Comparison of ENCODE assay signal across 8 cellular contexts in genomic region chr1:244862354-244862698, GRCh38. TPM values are rescaled to one million over a fixed set of nuclear protein-coding genes. Genes with fewer than 3 reads are reported as not detected.
DNase-seq lines count a peak whose midpoint lies in the region; ATAC-seq and TF ChIP-seq lines count a peak whose summit lies in the region.

No MANE protein-coding gene starts in this region.

- H3K36me3 ChIP-seq in HUES6 (ENCODE audit: control insufficient read depth, insufficient read depth, low read length) (peaks cover 63% of the 10 kb centered on the region), right lobe of liver (peaks cover 0 to 38% (median 27%) of the 10 kb centered on the region in 4 donors)

- peaks cover 33% of the 10 kb centered on the region for H3K4me1 Mint-ChIP-seq in type B pancreatic cell (ENCODE audit: unreplicated experiment)

- H3K4me1 ChIP-seq in HUES6 (ENCODE audit: control insufficient read depth, insufficient read depth, low read length): peaks cover 20% of the 10 kb centered on the region
- H3K4me1 ChIP-seq in right lobe of liver: peaks cover 0 to 35% (median 10%) of the 10 kb centered on the region in 4 donors

- peak overlapping the region; percentile 85 for H3K9ac ChIP-seq in HUES6 (ENCODE audit: low read length)

- H3K9me3 Mint-ChIP-seq in type B pancreatic cell: no peaks in the 10 kb centered on the region

- peak overlapping the region; percentile 90 for H3K4me3 Mint-ChIP-seq in type B pancreatic cell

- H3K9me3 ChIP-seq in HUES6 (ENCODE audit: control insufficient read depth, insufficient read depth, low read depth, low read length) (no peaks in the 10 kb centered on the region), right lobe of liver (no peaks in the 10 kb centered on the region)

- H3K4me3 ChIP-seq in AG09309 (ENCODE audit: control insufficient read depth, low read depth, low read length) (peak overlapping the region; percentile 93), HUES6 (ENCODE audit: low read depth, low read length) (peak overlapping the region; percentile 98), right lobe of liver (peak overlapping the region; percentile 80 to 90 (median 87))

- TF ChIP-seq POLR2A in right lobe of liver (IDR thresholded peaks at IDR 0.05): no peak

- no peak for DNase-seq in AG09309 (ENCODE audit: low read depth)
- DNase-seq in right lobe of liver: no peak
- DNase-seq in type B pancreatic cell (ENCODE audit: extremely low spot score, unreplicated experiment): no peak
- DNase-seq in OCI-M2 (lab: John Stamatoyannopoulos, UW; ENCODE audit: unreplicated experiment): no peak
- no peak for DNase-seq in NCI-H2196 treated with DMSO at 0.1 percent for 48 hours (lab: John Stamatoyannopoulos, UW; ENCODE audit: unreplicated experiment)

- intact Hi-C loops in right lobe of liver (cut with DNase I): no loop called here

- no peak for TF ChIP-seq CTCF in AG09309 (IDR thresholded peaks at IDR 0.05; ENCODE audit: control insufficient read depth, insufficient read depth, low read depth, low read length, missing control alignments)
- TF ChIP-seq CTCF in right lobe of liver (IDR thresholded peaks at IDR 0.05): no peak
- no peak for TF ChIP-seq CTCF in type B pancreatic cell (conservative IDR thresholded peaks at IDR 0.05)

- WGBS in right lobe of liver (ENCODE audit: insufficient coverage, low coverage, low lambda C conversion rate, missing lambda C conversion rate): under 1% methylated on average over 7 of the region's 7 CpGs

- H3K27me3 Mint-ChIP-seq in type B pancreatic cell: no peaks in the 10 kb centered on the region

- H3K27ac ChIP-seq in HUES6 (ENCODE audit: low read depth, low read length) (peak overlapping the region; percentile 92), angular gyrus (ENCODE audit: low read depth, low read length) (peak overlapping the region; percentile 92), right lobe of liver (peak overlapping the region; percentile 99 to 100 (median 100))

- H3K27me3 ChIP-seq in HUES6 (ENCODE audit: control insufficient read depth, insufficient read depth, low read length) (no peaks in the 10 kb centered on the region), right lobe of liver (no peaks in the 10 kb centered on the region)

- ATAC-seq in right lobe of liver (no peak), HG02981 (IDR thresholded peaks at IDR 0.05; ENCODE audit: unreplicated experiment) (no peak)

- peaks cover 38% of the 10 kb centered on the region for H3K36me3 Mint-ChIP-seq in type B pancreatic cell

- H3K27ac Mint-ChIP-seq in type B pancreatic cell: peak overlapping the region; percentile 95

RNA-seq across cellular contexts. Expression of gene HNRNPU, which starts 2.0 kb away (rescaled TPM):
- total RNA-seq in right lobe of liver: 100 to 1,000 TPM in 5 of 6 experiments, 10 to 100 TPM in 1; 73.3 to 183 (median 121) TPM
- total RNA-seq in type B pancreatic cell (ENCODE audit: low replicate concordance): 328 and 485 TPM in 2 replicates

RNA-seq across cellular contexts. Expression of gene COX20, which starts 26.9 kb away (rescaled TPM):
- total RNA-seq in right lobe of liver (10 to 100 TPM; 16.8 to 28.5 (median 19.6) TPM), type B pancreatic cell (ENCODE audit: low replicate concordance) (22.7 TPM in 2 replicates)
